Comparison of ENCODE assay signal across 1 cellular context in genomic region chr3:99084825-99085224, GRCh38.
TF ChIP-seq lines count a peak whose summit lies in the region.

No MANE protein-coding gene starts in this region.

TF ChIP-seq in SK-N-SH treated with all-trans-retinoic acid at 6 μM for 48 hours, 23 proteins besides CTCF, POLR2A, EP300 and RAD21 (continued from another document):
- TF ChIP-seq ARNTL (CRISPR knock-in tag; IDR thresholded peaks at IDR 0.05; ENCODE audit: borderline replicate concordance, low read depth) (no peak), ZNF8 (CRISPR knock-in tag; IDR thresholded peaks at IDR 0.05) (no peak), BACH2 (CRISPR knock-in tag; IDR thresholded peaks at IDR 0.05; ENCODE audit: borderline replicate concordance) (no peak), ZFP30 (CRISPR knock-in tag; IDR thresholded peaks at IDR 0.05) (no peak), PPARA (CRISPR knock-in tag; IDR thresholded peaks at IDR 0.05; ENCODE audit: borderline replicate concordance) (no peak), ZFP3 (CRISPR knock-in tag; IDR thresholded peaks at IDR 0.05) (no peak), PATZ1 (CRISPR knock-in tag; IDR thresholded peaks at IDR 0.05; ENCODE audit: borderline replicate concordance) (no peak), ZNF565 (CRISPR knock-in tag; conservative IDR thresholded peaks at IDR 0.05; ENCODE audit: low read depth) (no peak), SNAI2 (CRISPR knock-in tag; IDR thresholded peaks at IDR 0.05) (no peak), TOX (CRISPR knock-in tag; IDR thresholded peaks at IDR 0.05; ENCODE audit: borderline replicate concordance) (no peak), ISL1 (CRISPR knock-in tag; IDR thresholded peaks at IDR 0.05) (no peak), CSDC2 (CRISPR knock-in tag; IDR thresholded peaks at IDR 0.05) (no peak), CREB5 (CRISPR knock-in tag; IDR thresholded peaks at IDR 0.05; ENCODE audit: low read depth) (no peak), GLIS3 (CRISPR knock-in tag; IDR thresholded peaks at IDR 0.05) (no peak)
- TF ChIP-seq, protein P1, sequence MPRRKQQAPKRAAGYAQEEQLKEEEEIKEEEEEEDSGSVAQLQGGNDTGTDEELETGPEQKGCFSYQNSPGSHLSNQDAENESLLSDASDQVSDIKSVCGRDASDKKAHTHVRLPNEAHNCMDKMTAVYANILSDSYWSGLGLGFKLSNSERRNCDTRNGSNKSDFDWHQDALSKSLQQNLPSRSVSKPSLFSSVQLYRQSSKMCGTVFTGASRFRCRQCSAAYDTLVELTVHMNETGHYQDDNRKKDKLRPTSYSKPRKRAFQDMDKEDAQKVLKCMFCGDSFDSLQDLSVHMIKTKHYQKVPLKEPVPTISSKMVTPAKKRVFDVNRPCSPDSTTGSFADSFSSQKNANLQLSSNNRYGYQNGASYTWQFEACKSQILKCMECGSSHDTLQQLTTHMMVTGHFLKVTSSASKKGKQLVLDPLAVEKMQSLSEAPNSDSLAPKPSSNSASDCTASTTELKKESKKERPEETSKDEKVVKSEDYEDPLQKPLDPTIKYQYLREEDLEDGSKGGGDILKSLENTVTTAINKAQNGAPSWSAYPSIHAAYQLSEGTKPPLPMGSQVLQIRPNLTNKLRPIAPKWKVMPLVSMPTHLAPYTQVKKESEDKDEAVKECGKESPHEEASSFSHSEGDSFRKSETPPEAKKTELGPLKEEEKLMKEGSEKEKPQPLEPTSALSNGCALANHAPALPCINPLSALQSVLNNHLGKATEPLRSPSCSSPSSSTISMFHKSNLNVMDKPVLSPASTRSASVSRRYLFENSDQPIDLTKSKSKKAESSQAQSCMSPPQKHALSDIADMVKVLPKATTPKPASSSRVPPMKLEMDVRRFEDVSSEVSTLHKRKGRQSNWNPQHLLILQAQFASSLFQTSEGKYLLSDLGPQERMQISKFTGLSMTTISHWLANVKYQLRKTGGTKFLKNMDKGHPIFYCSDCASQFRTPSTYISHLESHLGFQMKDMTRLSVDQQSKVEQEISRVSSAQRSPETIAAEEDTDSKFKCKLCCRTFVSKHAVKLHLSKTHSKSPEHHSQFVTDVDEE (CRISPR knock-in tag; IDR thresholded peaks at IDR 0.05), result no peak
